In genomic region chr10:93954299-93954698, GRCh38 we compare ENCODE assay signal across 20 cellular contexts. TPM values are rescaled to one million over a fixed set of nuclear protein-coding genes. Genes with fewer than 3 reads are reported as not detected.
"Had no signal": no experiment of that assay in that cellular context is flagged by ENCODE, and none has a peak within 500 bp of the region (broad histone marks: within the 10 kb centered on the region; RNA-seq: fewer than 3 reads in every experiment).

No MANE protein-coding gene starts in this region.

- H3K36me3 Mint-ChIP-seq: natural killer cell; stimulated activated effector memory CD8-positive, alpha-beta T cell treated with anti-CD3 and anti-CD28 coated beads, Interleukin-12 subunit alpha, Interleukin-12 subunit beta, amount 100 ng/mL, for 72 hours had no signal

- H3K36me3 ChIP-seq: ascending aorta, cardiac muscle cell, pancreas, right lobe of liver, thoracic aorta, upper lobe of left lung, WERI-Rb-1 had no signal

- DNase-seq: activated CD4-positive, alpha-beta T cell treated with anti-CD3 and anti-CD28 coated beads for 1 hour; activated CD4-positive, alpha-beta T cell treated with anti-CD3 and anti-CD28 coated beads, Interleukin-2, amount 50 U/mL, for 4 hours; activated effector memory CD4-positive, alpha-beta T cell treated with anti-CD3 and anti-CD28 coated beads, Interleukin-2, amount 50 U/mL, for 16 hours; activated T-cell treated with anti-CD3 and anti-CD28 coated beads, Interleukin-2, amount 50 U/mL, for 72 hours; effector CD8-positive, alpha-beta T cell; hypothalamus; left ventricle myocardium superior; natural killer cell; pancreas; right lobe of liver; stimulated activated CD4-positive, alpha-beta T cell treated with anti-CD3 and anti-CD28 coated beads, Interleukin-4, amount 100 ng/mL, for 24 hours; T-helper 2 cell; upper lobe of left lung; WERI-Rb-1 had no signal

- H3K9me3 Mint-ChIP-seq: activated T-cell treated with anti-CD3 and anti-CD28 coated beads, Interleukin-2, amount 50 U/mL, for 72 hours; dendritic cell treated with granulocyte-macrophage colony-stimulating factor and Interleukin-4, amounts not matched to agents 40 ng/mL and 50 ng/mL, for 4 days; natural killer cell; stimulated activated effector memory CD8-positive, alpha-beta T cell treated with anti-CD3 and anti-CD28 coated beads, Interleukin-12 subunit alpha, Interleukin-12 subunit beta, amount 100 ng/mL, for 72 hours had no signal

- H3K4me1 ChIP-seq: ascending aorta, pancreas, right lobe of liver, upper lobe of left lung had no signal

- H3K4me3 ChIP-seq: ascending aorta, cardiac muscle cell, pancreas, right lobe of liver, thoracic aorta, upper lobe of left lung had no signal

- H3K27ac Mint-ChIP-seq: activated naive CD4-positive, alpha-beta T cell treated with anti-CD3 and anti-CD28 coated beads, Interleukin-2, amount 50 U/mL, for 24 hours; activated T-cell treated with anti-CD3 and anti-CD28 coated beads, Interleukin-2, amount 50 U/mL, for 72 hours; dendritic cell treated with granulocyte-macrophage colony-stimulating factor and Interleukin-4, amounts not matched to agents 40 ng/mL and 50 ng/mL, for 4 days; natural killer cell; stimulated activated effector memory CD8-positive, alpha-beta T cell treated with anti-CD3 and anti-CD28 coated beads, Interleukin-12 subunit alpha, Interleukin-12 subunit beta, amount 100 ng/mL, for 72 hours had no signal

- H3K4me1 Mint-ChIP-seq: activated naive CD4-positive, alpha-beta T cell treated with anti-CD3 and anti-CD28 coated beads, Interleukin-2, amount 50 U/mL, for 24 hours; natural killer cell; stimulated activated effector memory CD8-positive, alpha-beta T cell treated with anti-CD3 and anti-CD28 coated beads, Interleukin-12 subunit alpha, Interleukin-12 subunit beta, amount 100 ng/mL, for 72 hours had no signal

- H3K27me3 ChIP-seq: ascending aorta, cardiac muscle cell, pancreas, right lobe of liver, upper lobe of left lung had no signal

- H3K9me3 ChIP-seq: ascending aorta, pancreas, right lobe of liver, thoracic aorta, upper lobe of left lung had no signal

- H3K27ac ChIP-seq: ascending aorta, cardiac muscle cell, pancreas, right lobe of liver, thoracic aorta, upper lobe of left lung, WERI-Rb-1 had no signal

- FAIRE-seq: pancreas had no signal

- H3K4me3 Mint-ChIP-seq: activated naive CD4-positive, alpha-beta T cell treated with anti-CD3 and anti-CD28 coated beads, Interleukin-2, amount 50 U/mL, for 24 hours; activated T-cell treated with anti-CD3 and anti-CD28 coated beads, Interleukin-2, amount 50 U/mL, for 72 hours; dendritic cell treated with granulocyte-macrophage colony-stimulating factor and Interleukin-4, amounts not matched to agents 40 ng/mL and 50 ng/mL, for 4 days; natural killer cell; stimulated activated effector memory CD8-positive, alpha-beta T cell treated with anti-CD3 and anti-CD28 coated beads, Interleukin-12 subunit alpha, Interleukin-12 subunit beta, amount 100 ng/mL, for 72 hours had no signal

- H3K27me3 Mint-ChIP-seq: activated naive CD4-positive, alpha-beta T cell treated with anti-CD3 and anti-CD28 coated beads, Interleukin-2, amount 50 U/mL, for 24 hours; dendritic cell treated with granulocyte-macrophage colony-stimulating factor and Interleukin-4, amounts not matched to agents 40 ng/mL and 50 ng/mL, for 4 days had no signal

RNA-seq across cellular contexts. Expression of gene PLCE1, which starts 39.4 kb away (rescaled TPM):
- total RNA-seq: natural killer cell had no signal
